ENCODE assay signal across 17 cellular contexts in the genomic region with DNA sequence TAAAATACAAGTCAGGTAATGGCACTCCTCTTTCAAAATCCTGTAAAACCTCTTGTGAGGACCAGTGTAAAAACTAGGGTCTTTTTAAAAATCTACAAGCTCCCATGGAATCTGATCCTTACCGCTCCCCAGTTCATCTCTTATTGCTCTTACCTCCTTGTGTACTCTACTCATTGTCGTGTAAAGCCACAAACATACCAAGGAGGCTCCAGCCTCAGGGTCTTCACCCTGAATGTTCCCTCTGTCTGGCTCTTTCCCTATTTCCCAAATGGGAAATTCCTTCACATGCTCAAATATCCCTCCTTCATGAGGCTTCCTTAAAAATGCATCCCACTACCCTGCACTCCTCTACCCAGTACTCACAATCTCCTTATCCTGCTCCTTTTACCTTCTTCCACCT.
DNase-seq lines count a peak whose midpoint lies in the region; ATAC-seq, FAIRE-seq and TF ChIP-seq lines count a peak whose summit lies in the region.
"Had no signal": no experiment of that assay in that cellular context is flagged by ENCODE, and none has a peak within 500 bp of the region (broad histone marks: within the 10 kb centered on the region; RNA-seq: fewer than 3 reads in every experiment).

No MANE protein-coding gene starts in this region.

- H3K56ac ChIP-seq in H1 (replicated peaks; ENCODE audit: insufficient read length, low read depth, low read length) = no peak overlapping the region

- H3K23me2 ChIP-seq in H1 (ENCODE audit: low read depth, low read length) = no peaks in the 10 kb centered on the region

- TF ChIP-seq POLR2A in H1 (IDR thresholded peaks at IDR 0.05; ENCODE audit: control extremely low read depth in 1 of 2, low read depth in 2 of 2, low read length in 2 of 2) = no peak

- H3K27ac ChIP-seq in H1 (ENCODE audit: low read depth, low read length) = no peak overlapping the region
- H3K27ac ChIP-seq: HL-60 had no signal

- H3K79me1 ChIP-seq in H1 (ENCODE audit: low read depth, low read length) = no peaks in the 10 kb centered on the region

- peaks cover 0 to 2% of the 10 kb centered on the region in 2 experiments for H4K20me1 ChIP-seq in H1 (replicated peaks in 1 of 2; ENCODE audit: control insufficient read depth in 1 of 2, insufficient read depth in 2 of 2, low read length in 2 of 2)

- TF ChIP-seq CTCF in H1 (IDR thresholded peaks at IDR 0.05; ENCODE audit: control extremely low read depth in 1 of 3, insufficient read depth in 1 of 3, low read depth in 1 of 3, low read length in 3 of 3) = no peak

- H2BK12ac ChIP-seq in H1 (ENCODE audit: low read depth, low read length) = no peak overlapping the region

- no peak overlapping the region for H2BK5ac ChIP-seq in H1 (ENCODE audit: low read depth, low read length)

- no peak overlapping the region for H3K9ac ChIP-seq in H1 (replicated peaks in 1 of 4; ENCODE audit: extremely low read depth in 1 of 4, low read depth in 3 of 4, low read length in 3 of 4)

- TF ChIP-seq EP300 in H1 (IDR thresholded peaks at IDR 0.05; ENCODE audit: borderline replicate concordance in 1 of 2, low read depth in 2 of 2, low read length in 2 of 2) = no peak

- peaks cover 3% of the 10 kb centered on the region in 2 experiments; a peak in 2 of 4 replicates for H3K9me3 ChIP-seq in H1 (ENCODE audit: insufficient read depth in 2 of 2, low read depth in 1 of 2, low read length in 1 of 2)

- DNase-seq in H7 = peak; percentile 10
- peak in 1 of 2 experiments; percentile 17 for DNase-seq in H1 (ENCODE audit: low read depth in 1 of 2, low spot score in 2 of 2)
- peak; percentile 29 for DNase-seq in iPS-NIHi7 (ENCODE audit: extremely low spot score)
- DNase-seq in NCI-H146 (lab: John Stamatoyannopoulos, UW) = no peak
- no peak for DNase-seq in HK-2 (ENCODE audit: unreplicated experiment)
- DNase-seq in activated CD4-positive, alpha-beta T cell treated with anti-CD3 and anti-CD28 coated beads for 48 hours = no peak
- DNase-seq: C1 segment of cervical spinal cord; Calu3; CD4-positive, alpha-beta T cell; DMS 273 treated with DMSO at 0.1 percent for 48 hours; HCEC 1CT; HFFc6 had no signal

- H2AK5ac ChIP-seq in H1 (ENCODE audit: low read depth, low read length) = no peak overlapping the region

- H2BK15ac ChIP-seq in H1 (ENCODE audit: low read length) = no peak overlapping the region

- H3K4me1 ChIP-seq in H1 (replicated peaks in 1 of 4; ENCODE audit: control insufficient read depth in 3 of 4, insufficient read depth in 4 of 4, low read length in 3 of 4) = no peaks in the 10 kb centered on the region; a peak in 1 of 7 replicates

- WGBS in H1 (ENCODE audit: extremely low coverage in 1 of 2, insufficient coverage in 1 of 2, insufficient read length in 1 of 2, insufficient replicate concordance in 2 of 2, low coverage in 1 of 2, low lambda C conversion rate in 2 of 2, missing lambda C conversion rate in 1 of 2), 2 experiments = 60% methylated on average over 2 of the region's 2 CpGs; no CpG with 5 or more reads in 1 of the 2 experiments

- CTCF ChIA-PET in H1 (lab: Charles Lee; ENCODE audit: partially characterized antibody) = interaction anchor here (0.6 to 2.8 kb wide), 3 partner anchors 25 to 250 kb away, joined by 3 to 9 read pairs (median 3); no protein-coding TSS in a partner anchor

- no peak overlapping the region for H4K5ac ChIP-seq in H1 (ENCODE audit: insufficient read length, low read depth, low read length)

- H3K4me3 ChIP-seq in H7 (ENCODE audit: insufficient read depth, low read depth, low read length) (no peak overlapping the region), H1 (ENCODE audit: extremely low read depth in 1 of 4, insufficient read depth in 2 of 4, low read depth in 3 of 4, low read length in 4 of 4) (no peak overlapping the region)

- no peak overlapping the region for H3K4me2 ChIP-seq in H1 (ENCODE audit: insufficient read depth in 1 of 2, low read depth in 2 of 2, low read length in 2 of 2)

- no peak overlapping the region for H3K23ac ChIP-seq in H1 (ENCODE audit: insufficient read length)

- H3K79me2 ChIP-seq in H1 (ENCODE audit: control insufficient read depth in 1 of 2, insufficient read depth in 2 of 2, low read length in 2 of 2) = no peaks in the 10 kb centered on the region

- FAIRE-seq in H1 (lab: Jason Lieb, UNC) = no peak
- FAIRE-seq: A204.1, G401.6, GM12891 had no signal

- no peak overlapping the region for H4K91ac ChIP-seq in H1 (replicated peaks; ENCODE audit: insufficient read length, low read length)

- no peak overlapping the region for H4K8ac ChIP-seq in H1 (ENCODE audit: extremely low read depth, insufficient read depth, low read length)

- POLR2A ChIA-PET in H1 (lab: Charles Lee; ENCODE audit: partially characterized antibody) = no interaction called here

- no peak overlapping the region for H2BK20ac ChIP-seq in H1 (ENCODE audit: low read length)

- no peak overlapping the region for H3K18ac ChIP-seq in H1 (ENCODE audit: extremely low read depth, low read length)

- H2BK120ac ChIP-seq in H1 (replicated peaks; ENCODE audit: low read depth, low read length) = no peak overlapping the region

- H3K4ac ChIP-seq in H1 (replicated peaks; ENCODE audit: insufficient read length, low read depth, low read length) = no peak overlapping the region

- no peak overlapping the region for H3K14ac ChIP-seq in H1 (ENCODE audit: insufficient read length)

- H3K36me3 ChIP-seq in H7 (replicated peaks; ENCODE audit: control insufficient read depth, insufficient read depth, low read length) (no peaks in the 10 kb centered on the region), H1 (ENCODE audit: control insufficient read depth in 2 of 4, insufficient read depth in 4 of 4, low read length in 3 of 4) (peaks cover 0 to 4% (median 0%) of the 10 kb centered on the region in 4 experiments; a peak in 2 of 8 replicates)

- no peak overlapping the region for H2AFZ ChIP-seq in H1 (ENCODE audit: low read length)

- no peaks in the 10 kb centered on the region for H3K27me3 ChIP-seq in H7 (ENCODE audit: control insufficient read depth, insufficient read depth, low read length)
- H3K27me3 ChIP-seq in H1 (replicated peaks in 1 of 4; ENCODE audit: control insufficient read depth in 3 of 4, extremely low read depth in 1 of 4, insufficient read depth in 3 of 4, low read length in 3 of 4) = no peaks in the 10 kb centered on the region

- no peak for ATAC-seq in GM18498 (IDR thresholded peaks at IDR 0.05; ENCODE audit: unreplicated experiment)

- TF ChIP-seq RAD21 in H1 (IDR thresholded peaks at IDR 0.05 in 1 of 2, conservative IDR thresholded peaks at IDR 0.05 in 1 of 2; ENCODE audit: low read depth in 2 of 2, low read length in 2 of 2) = no peak

TF ChIP-seq in H1, 55 proteins besides CTCF, POLR2A, EP300 and RAD21:
- TF ChIP-seq TEAD4 (IDR thresholded peaks at IDR 0.05; ENCODE audit: low read depth, low read length) = peak; percentile 66
- TF ChIP-seq RBBP5 (IDR thresholded peaks at IDR 0.05; ENCODE audit: borderline replicate concordance, low read depth, low read length) = no peak

Comparison
In these comparisons a context has a peak if more than half of its experiments do, and no peak if none do; other contexts are left out.
1. DNase-seq: peak in H7 (single experiment) and iPS-NIHi7 (single experiment); none in NCI-H146 (single experiment), HK-2 (single experiment) and activated CD4-positive, alpha-beta T cell treated with anti-CD3 and anti-CD28 coated beads for 48 hours (single experiment).